Comparison of ENCODE assay signal across 1 cellular context in genomic region chr10:98589007-98589406, GRCh38.
TF ChIP-seq lines count a peak whose summit lies in the region.

No MANE protein-coding gene starts in this region.

TF ChIP-seq in IMR-90, 13 proteins besides CTCF, POLR2A, EP300 and RAD21 (continued from another document):
- TF ChIP-seq USF2 (IDR thresholded peaks at IDR 0.05; ENCODE audit: low read depth, low read length) (no peak), NFE2L2 (IDR thresholded peaks at IDR 0.05; ENCODE audit: low read depth, low read length) (no peak), RCOR1 (IDR thresholded peaks at IDR 0.05; ENCODE audit: insufficient replicate concordance, low read length) (no peak), FOS (IDR thresholded peaks at IDR 0.05; ENCODE audit: low read depth, low read length) (no peak), CHD1 (IDR thresholded peaks at IDR 0.05; ENCODE audit: low read depth, low read length) (no peak), RFX5 (IDR thresholded peaks at IDR 0.05; ENCODE audit: low read depth, low read length) (no peak), SMC3 (IDR thresholded peaks at IDR 0.05; ENCODE audit: low read depth, low read length) (no peak)
